20 cellular contexts compared by ENCODE assay signal in the genomic region with DNA sequence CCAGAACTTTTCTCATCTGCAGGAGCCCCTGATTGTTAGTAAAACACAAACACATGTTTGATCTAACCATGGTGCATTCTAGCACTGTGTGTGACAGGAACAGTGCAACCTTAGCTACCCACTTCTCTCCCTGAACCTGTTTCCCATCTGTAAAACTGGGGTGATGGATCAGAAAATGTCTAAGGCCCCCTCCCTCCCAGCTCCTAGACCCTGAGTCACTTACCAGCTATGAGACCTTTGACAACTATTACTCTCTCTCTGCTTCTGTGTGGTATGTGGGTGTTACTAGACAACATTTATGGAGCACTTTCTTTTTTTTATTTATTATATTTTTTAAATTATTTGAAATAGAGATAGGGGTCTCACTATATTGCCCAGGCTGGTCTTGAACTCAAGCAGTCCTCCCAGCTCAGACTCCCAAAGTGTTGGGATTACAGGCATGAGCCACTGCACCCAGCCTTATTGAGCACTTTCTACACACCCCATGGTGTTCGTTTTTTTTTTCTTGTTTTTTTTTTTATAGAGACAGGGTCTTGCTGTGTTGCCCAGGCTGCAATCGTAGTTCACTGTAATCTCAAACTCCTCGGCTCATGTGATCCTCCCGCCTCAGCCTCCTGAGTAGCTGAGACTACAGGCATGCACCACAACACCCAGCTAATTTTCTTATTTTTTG. TPM values are rescaled to one million over a fixed set of nuclear protein-coding genes. Genes with fewer than 3 reads are reported as not detected.
DNase-seq lines count a peak whose midpoint lies in the region; ATAC-seq lines count a peak whose summit lies in the region.
"Had no signal": no experiment of that assay in that cellular context is flagged by ENCODE, and none has a peak within 500 bp of the region (broad histone marks: within the 10 kb centered on the region; RNA-seq: fewer than 3 reads in every experiment).

No MANE protein-coding gene starts in this region.

- H3K4me3 Mint-ChIP-seq in activated T-helper 1 cell treated with anti-CD3 and anti-CD28 coated beads, Interleukin-12 subunit alpha, Interleukin-12 subunit beta, Interleukin-2, Interleukin-4 antibody, amounts not matched to agents 30 ng/mL and 10 ng/mL and 1 ng/mL, durations not matched to agents 14 hours and 24 hours and 36 hours = no peak overlapping the region
- H3K4me3 Mint-ChIP-seq: activated CD4-positive, alpha-beta memory T cell treated with anti-CD3 and anti-CD28 coated beads, Interleukin-2, amount 10 ng/mL, durations not matched to agents 7 days and 5 days; CD4-positive, alpha-beta memory T cell; endodermal cell; stimulated activated naive CD8-positive, alpha-beta T cell treated with anti-CD3 and anti-CD28 coated beads, Interleukin-15, Interleukin-2, amounts not matched to agents 100 ng/mL and 50 ng/mL, for 24 hours had no signal

- ATAC-seq in HG03565 (IDR thresholded peaks at IDR 0.05; ENCODE audit: unreplicated experiment) (no peak), HG03460 (IDR thresholded peaks at IDR 0.05; ENCODE audit: unreplicated experiment) (no peak)
- ATAC-seq: sciatic nerve had no signal

- H3K36me3 Mint-ChIP-seq in activated T-helper 1 cell treated with anti-CD3 and anti-CD28 coated beads, Interleukin-12 subunit alpha, Interleukin-12 subunit beta, Interleukin-2, Interleukin-4 antibody, amounts not matched to agents 30 ng/mL and 10 ng/mL and 1 ng/mL, durations not matched to agents 14 hours and 24 hours and 36 hours (ENCODE audit: low read depth) = peaks cover 2% of the 10 kb centered on the region
- H3K36me3 Mint-ChIP-seq: CD4-positive, alpha-beta memory T cell had no signal

- no peak overlapping the region for H3K27ac Mint-ChIP-seq in activated T-helper 1 cell treated with anti-CD3 and anti-CD28 coated beads, Interleukin-12 subunit alpha, Interleukin-12 subunit beta, Interleukin-2, Interleukin-4 antibody, amounts not matched to agents 30 ng/mL and 10 ng/mL and 1 ng/mL, durations not matched to agents 14 hours and 24 hours and 36 hours
- H3K27ac Mint-ChIP-seq: activated CD4-positive, alpha-beta memory T cell treated with anti-CD3 and anti-CD28 coated beads, Interleukin-2, amount 10 ng/mL, durations not matched to agents 7 days and 5 days; CD4-positive, alpha-beta memory T cell; endodermal cell; stimulated activated naive CD8-positive, alpha-beta T cell treated with anti-CD3 and anti-CD28 coated beads, Interleukin-15, Interleukin-2, amounts not matched to agents 100 ng/mL and 50 ng/mL, for 24 hours had no signal

- H3K27me3 Mint-ChIP-seq in activated T-helper 1 cell treated with anti-CD3 and anti-CD28 coated beads, Interleukin-12 subunit alpha, Interleukin-12 subunit beta, Interleukin-2, Interleukin-4 antibody, amounts not matched to agents 30 ng/mL and 10 ng/mL and 1 ng/mL, durations not matched to agents 14 hours and 24 hours and 36 hours (ENCODE audit: insufficient read depth) = no peaks in the 10 kb centered on the region
- H3K27me3 Mint-ChIP-seq: activated CD4-positive, alpha-beta memory T cell treated with anti-CD3 and anti-CD28 coated beads, Interleukin-2, amount 10 ng/mL, durations not matched to agents 7 days and 5 days; stimulated activated naive CD8-positive, alpha-beta T cell treated with anti-CD3 and anti-CD28 coated beads, Interleukin-15, Interleukin-2, amounts not matched to agents 100 ng/mL and 50 ng/mL, for 24 hours had no signal

- no peaks in the 10 kb centered on the region for H3K9me3 Mint-ChIP-seq in activated T-helper 1 cell treated with anti-CD3 and anti-CD28 coated beads, Interleukin-12 subunit alpha, Interleukin-12 subunit beta, Interleukin-2, Interleukin-4 antibody, amounts not matched to agents 30 ng/mL and 10 ng/mL and 1 ng/mL, durations not matched to agents 14 hours and 24 hours and 36 hours
- H3K9me3 Mint-ChIP-seq: activated CD4-positive, alpha-beta memory T cell treated with anti-CD3 and anti-CD28 coated beads, Interleukin-2, amount 10 ng/mL, durations not matched to agents 7 days and 5 days; CD4-positive, alpha-beta memory T cell; endodermal cell; stimulated activated naive CD8-positive, alpha-beta T cell treated with anti-CD3 and anti-CD28 coated beads, Interleukin-15, Interleukin-2, amounts not matched to agents 100 ng/mL and 50 ng/mL, for 24 hours had no signal

- DNase-seq in AG08395 (ENCODE audit: low spot score) (peak; percentile 29), HCEC 1CT (peak; percentile 31), amniotic epithelial cell (ENCODE audit: low read depth) (peak; percentile 47), kidney glomerular epithelial cell (lab: John Stamatoyannopoulos, UW) (peak; percentile 48)
- DNase-seq in activated CD4-positive, CD25-positive, alpha-beta regulatory T cell (lab: John Stamatoyannopoulos, UW) = no peak
- no peak for DNase-seq in activated T-helper 1 cell treated with anti-CD3 and anti-CD28 coated beads, Interleukin-12 subunit alpha, Interleukin-12 subunit beta, Interleukin-2, Interleukin-4 antibody, amounts not matched to agents 30 ng/mL and 10 ng/mL and 1 ng/mL, durations not matched to agents 14 hours and 24 hours and 36 hours (ENCODE audit: low spot score)
- DNase-seq: activated CD4-positive, alpha-beta memory T cell treated with anti-CD3 and anti-CD28 coated beads, Interleukin-2, amount 10 ng/mL, durations not matched to agents 7 days and 5 days; CD4-positive, alpha-beta memory T cell; cortex of kidney; endodermal cell; esophagus squamous epithelium; NCI-H1105 treated with DMSO at 0.1 percent for 48 hours; NCI-H2029; NCI-H748 treated with DMSO at 0.1 percent for 48 hours; stimulated activated CD4-positive, alpha-beta T cell treated with anti-CD3 and anti-CD28 coated beads, Interleukin-15, amount 100 ng/mL, for 24 hours; T1000 had no signal

- intact Hi-C loops in activated T-helper 1 cell treated with anti-CD3 and anti-CD28 coated beads, Interleukin-12 subunit alpha, Interleukin-12 subunit beta, Interleukin-2, Interleukin-4 antibody, amounts not matched to agents 30 ng/mL and 10 ng/mL and 1 ng/mL, durations not matched to agents 14 hours and 24 hours and 36 hours (cut with micrococcal nuclease) = no loop called here

- peaks cover 14% of the 10 kb centered on the region for H3K4me1 Mint-ChIP-seq in activated T-helper 1 cell treated with anti-CD3 and anti-CD28 coated beads, Interleukin-12 subunit alpha, Interleukin-12 subunit beta, Interleukin-2, Interleukin-4 antibody, amounts not matched to agents 30 ng/mL and 10 ng/mL and 1 ng/mL, durations not matched to agents 14 hours and 24 hours and 36 hours (ENCODE audit: low read depth)

RNA-seq across cellular contexts. Expression of a gene that starts 2.6 kb away (rescaled TPM):
- 23.6 and 27.2 TPM in 2 replicates for total RNA-seq in activated T-helper 1 cell treated with anti-CD3 and anti-CD28 coated beads, Interleukin-12 subunit alpha, Interleukin-12 subunit beta, Interleukin-2, Interleukin-4 antibody, amounts not matched to agents 30 ng/mL and 10 ng/mL and 1 ng/mL, durations not matched to agents 14 hours and 24 hours and 36 hours

RNA-seq across cellular contexts. Expression of a gene that starts 45.6 kb away (rescaled TPM):
- 136 and 138 TPM in 2 replicates for total RNA-seq in activated T-helper 1 cell treated with anti-CD3 and anti-CD28 coated beads, Interleukin-12 subunit alpha, Interleukin-12 subunit beta, Interleukin-2, Interleukin-4 antibody, amounts not matched to agents 30 ng/mL and 10 ng/mL and 1 ng/mL, durations not matched to agents 14 hours and 24 hours and 36 hours

Comparison
In these comparisons a context has a peak if more than half of its experiments do, and no peak if none do; other contexts are left out.
1. DNase-seq: peak in AG08395 (single experiment), HCEC 1CT (single experiment), amniotic epithelial cell (single experiment) and kidney glomerular epithelial cell (single experiment); none in activated CD4-positive, CD25-positive, alpha-beta regulatory T cell (0 of 4) and activated T-helper 1 cell treated with anti-CD3 and anti-CD28 coated beads, Interleukin-12 subunit alpha, Interleukin-12 subunit beta, Interleukin-2, Interleukin-4 antibody, amounts not matched to agents 30 ng/mL and 10 ng/mL and 1 ng/mL, durations not matched to agents 14 hours and 24 hours and 36 hours (single experiment).